30 cellular contexts compared by ENCODE assay signal in the genomic region with DNA sequence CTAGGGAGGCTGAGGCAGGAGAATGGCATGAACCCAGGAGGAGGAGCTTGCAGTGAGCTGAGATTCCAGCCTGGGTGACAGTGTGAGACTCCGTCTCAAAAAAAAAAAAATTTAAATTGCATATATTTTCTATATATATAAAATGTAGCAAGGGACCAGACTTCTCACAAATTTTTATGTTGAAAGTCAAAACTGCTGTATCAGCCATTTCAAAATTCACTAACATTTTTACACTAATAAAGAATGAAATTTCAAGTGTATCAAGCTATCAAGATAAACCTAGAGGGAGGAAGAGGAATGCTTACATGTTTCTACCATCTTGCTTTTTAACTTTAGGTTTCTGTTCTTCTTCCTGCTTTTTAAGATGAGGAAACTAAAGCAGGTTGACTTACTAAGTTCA.
"Had no signal": no experiment of that assay in that cellular context is flagged by ENCODE, and none has a peak within 500 bp of the region (broad histone marks: within the 10 kb centered on the region; RNA-seq: fewer than 3 reads in every experiment).

No MANE protein-coding gene starts in this region.

- H3K27ac ChIP-seq: neutrophil, ovary, parathyroid adenoma, psoas muscle, skin epidermis, spleen, suprapubic skin, testis, tibial artery, transverse colon, upper lobe of right lung, uterus had no signal

- ATAC-seq: naive thymus-derived CD8-positive, alpha-beta T cell; natural killer cell treated with Interleukin-12 subunit alpha and Interleukin-12 subunit beta and Interleukin-15 and Interleukin-18, amount 100 ng/mL, for 72 hours; psoas muscle; right cardiac atrium; sciatic nerve; stimulated activated memory B cell treated with anti-CD40 and anti-IgM and Interleukin-4, amounts not matched to agents 10 μg/mL and 1 μg/mL and 100 μg/mL, for 72 hours; stimulated activated naive CD8-positive, alpha-beta T cell treated with anti-CD3 and anti-CD28 coated beads, Interleukin-15, amount 100 ng/mL, for 72 hours; stimulated activated naive CD8-positive, alpha-beta T cell treated with anti-CD3 and anti-CD28 coated beads, Interleukin-15, Interleukin-2, amounts not matched to agents 100 U/mL and 50 U/mL, for 24 hours; upper lobe of right lung had no signal

- H3K9me3 ChIP-seq: neutrophil, ovary, psoas muscle, suprapubic skin, testis, tibial artery, transverse colon, upper lobe of right lung, uterus had no signal

- H3K4me1 ChIP-seq: parathyroid adenoma, psoas muscle, spleen, suprapubic skin, testis, tibial artery, transverse colon, upper lobe of right lung, uterus had no signal

- H3K4me3 ChIP-seq: ovary, psoas muscle, skin epidermis, smooth muscle cell, spleen, suprapubic skin, testis, tibial artery, transverse colon, upper lobe of right lung, uterus had no signal

- H2AFZ ChIP-seq: parathyroid adenoma had no signal

- H3K36me3 ChIP-seq: neutrophil, ovary, spleen, suprapubic skin, tibial artery, transverse colon, upper lobe of right lung, uterus had no signal

- DNase-seq: naive thymus-derived CD8-positive, alpha-beta T cell; nephron progenitor cell; nucleus accumbens; ovary; posterior cingulate gyrus; psoas muscle; right cardiac atrium; spleen; stimulated activated CD4-positive, alpha-beta T cell treated with anti-CD3 and anti-CD28 coated beads, Interleukin-12 subunit alpha, Interleukin-12 subunit beta, amount 100 ng/mL, for 4 hours; stimulated activated CD4-positive, alpha-beta T cell treated with anti-CD3 and anti-CD28 coated beads, Interleukin-1b, Interleukin-23, amount 100 ng/mL, for 48 hours; stimulated activated CD4-positive, alpha-beta T cell treated with anti-CD3 and anti-CD28 coated beads, Interleukin-4, amount 100 ng/mL, for 1 hour; stimulated activated CD4-positive, alpha-beta T cell treated with anti-CD3 and anti-CD28 coated beads, Interleukin-4, amount 100 ng/mL, for 4 hours; stimulated activated CD8-positive, alpha-beta memory T cell treated with anti-CD3 and anti-CD28 coated beads, Interleukin-4, amount 100 ng/mL, for 48 hours; stimulated activated naive CD4-positive, alpha-beta T cell; stimulated activated naive CD8-positive, alpha-beta T cell treated with anti-CD3 and anti-CD28 coated beads, Interleukin-15, amount 100 ng/mL, for 72 hours; stimulated activated naive CD8-positive, alpha-beta T cell treated with anti-CD3 and anti-CD28 coated beads, Interleukin-15, Interleukin-2, amounts not matched to agents 100 U/mL and 50 U/mL, for 24 hours; substantia nigra; testis; tibial artery; transverse colon; upper lobe of right lung; uterus had no signal

- H3K9ac ChIP-seq: parathyroid adenoma had no signal

- H3K4me2 ChIP-seq: smooth muscle cell had no signal

- H3K27me3 ChIP-seq: neutrophil, ovary, spleen, suprapubic skin, testis, tibial artery, transverse colon, upper lobe of right lung, uterus had no signal

- H3K79me2 ChIP-seq: parathyroid adenoma had no signal
